In genomic region chr4:60611762-60612496, GRCh38 we compare ENCODE assay signal across 24 cellular contexts.
DNase-seq lines count a peak whose midpoint lies in the region; ATAC-seq, FAIRE-seq and TF ChIP-seq lines count a peak whose summit lies in the region.
"Had no signal": no experiment of that assay in that cellular context is flagged by ENCODE, and none has a peak within 500 bp of the region (broad histone marks: within the 10 kb centered on the region; RNA-seq: fewer than 3 reads in every experiment).

No MANE protein-coding gene starts in this region.

- H3K9me1 ChIP-seq in keratinocyte (ENCODE audit: control insufficient read depth, extremely low read depth, insufficient read depth, low read length): no peaks in the 10 kb centered on the region

- no peak overlapping the region for H3K4me3 ChIP-seq in astrocyte of the spinal cord (ENCODE audit: low read depth, low read length)
- H3K4me3 ChIP-seq in keratinocyte (ENCODE audit: control insufficient read depth in 2 of 3, extremely low read depth in 1 of 3, insufficient read depth in 2 of 3, low read depth in 1 of 3, low read length in 3 of 3): peak overlapping the region in 2 of 3 experiments; percentile 20 to 36
- H3K4me3 ChIP-seq in small intestine (ENCODE audit: low read depth in 1 of 2, low read length in 2 of 2): no peak overlapping the region
- H3K4me3 ChIP-seq: BLaER1, HAP-1, SK-N-MC had no signal

- WGBS in small intestine, 3 donors: 72 to 84% (median 82%) methylated on average over 9 of the region's 9 CpGs

- no peak for TF ChIP-seq CTCF in astrocyte of the spinal cord (IDR thresholded peaks at IDR 0.05; ENCODE audit: low read depth, low read length)
- no peak for TF ChIP-seq CTCF in keratinocyte (optimal IDR thresholded peaks at IDR 0.05 in 1 of 3, IDR thresholded peaks at IDR 0.05 in 1 of 3, conservative IDR thresholded peaks at IDR 0.05 in 1 of 3; ENCODE audit: extremely low read depth in 1 of 3, insufficient read depth in 2 of 3, low read length in 3 of 3)

- H3K36me3 ChIP-seq in keratinocyte (ENCODE audit: control insufficient read depth in 2 of 2, extremely low read depth in 1 of 2, insufficient read depth in 2 of 2, low read length in 2 of 2): no peaks in the 10 kb centered on the region
- no peaks in the 10 kb centered on the region for H3K36me3 ChIP-seq in small intestine (ENCODE audit: control insufficient read depth in 2 of 2, insufficient read depth in 2 of 2, low read length in 2 of 2)
- H3K36me3 ChIP-seq: BLaER1, HAP-1 had no signal

- FAIRE-seq in keratinocyte (lab: Jason Lieb, UNC): peak; percentile 95
- no peak for FAIRE-seq in small intestine (lab: Jason Lieb, UNC)
- FAIRE-seq: endothelial cell of umbilical vein, GM12892 had no signal

- in situ Hi-C loops in astrocyte of the spinal cord (cut with HindIII; ENCODE audit: low sequenced_read_pairs): no loop called here

- peak overlapping the region; percentile 68 for H3K4me2 ChIP-seq in keratinocyte (ENCODE audit: control insufficient read depth, extremely low read depth, insufficient read depth, low read depth, low read length)
- H3K4me2 ChIP-seq: BLaER1 had no signal

- no peaks in the 10 kb centered on the region for H3K9me3 ChIP-seq in keratinocyte (ENCODE audit: control insufficient read depth, low read depth, low read length)
- H3K9me3 ChIP-seq in small intestine (ENCODE audit: control insufficient read depth, low read depth): peaks cover 1% of the 10 kb centered on the region
- H3K9me3 ChIP-seq: BLaER1, HAP-1 had no signal

- H3K4me1 ChIP-seq in keratinocyte (ENCODE audit: control insufficient read depth, extremely low read depth, insufficient read depth, low read length) (peaks cover 13% of the 10 kb centered on the region), small intestine (ENCODE audit: control insufficient read depth in 2 of 2, insufficient read depth in 1 of 2, low read depth in 1 of 2, low read length in 1 of 2) (no peaks in the 10 kb centered on the region)
- H3K4me1 ChIP-seq: BLaER1 had no signal

- peak overlapping the region; percentile 46 for H3K9ac ChIP-seq in keratinocyte (ENCODE audit: control insufficient read depth, extremely low read depth, insufficient read depth, low read length)
- H3K9ac ChIP-seq: BLaER1 had no signal

- H3K27ac ChIP-seq in keratinocyte (ENCODE audit: control insufficient read depth, insufficient read depth, low read length): peak overlapping the region; percentile 84
- H3K27ac ChIP-seq in small intestine (ENCODE audit: low read depth in 1 of 2, low read length in 1 of 2): no peak overlapping the region
- H3K27ac ChIP-seq: BLaER1, SK-N-MC had no signal

- no peaks in the 10 kb centered on the region for H3K79me2 ChIP-seq in keratinocyte (ENCODE audit: control insufficient read depth, insufficient read depth, low read length)

- DNase-seq in EL (peak; percentile 55), M059J (ENCODE audit: low read depth) (peak; percentile 1), astrocyte of the spinal cord (ENCODE audit: low read depth, low spot score) (peak; percentile 8), keratinocyte (ENCODE audit: low read depth, low spot score) (peak; percentile 69), SHP77 treated with DMSO at 0.1 percent for 48 hours (lab: John Stamatoyannopoulos, UW) (no peak), small intestine (no peak), glomerular visceral epithelial cell (ENCODE audit: extremely low spot score) (no peak)
- DNase-seq: activated CD4-positive, alpha-beta T cell treated with anti-CD3 and anti-CD28 coated beads for 4 hours; activated naive CD4-positive, alpha-beta T cell treated with anti-CD3 and anti-CD28 coated beads, Interleukin-2, amount 10 ng/mL, durations not matched to agents 7 days and 5 days; activated T-cell treated with anti-CD3 and anti-CD28 coated beads, Interleukin-2, amount 50 U/mL, for 72 hours; amygdala; DMS79 treated with DMSO at 0.1 percent for 48 hours; MM.1S; NCI-H1417 treated with DMSO at 0.1 percent for 48 hours; NCI-H510A; retina; stimulated activated CD4-positive, alpha-beta T cell treated with anti-CD3 and anti-CD28 coated beads, Interleukin-4, amount 100 ng/mL, for 4 hours; stimulated activated naive CD4-positive, alpha-beta T cell had no signal

- ATAC-seq in GM19397 (IDR thresholded peaks at IDR 0.05; ENCODE audit: unreplicated experiment): no peak
- ATAC-seq: activated T-cell treated with anti-CD3 and anti-CD28 coated beads, Interleukin-2, amount 50 U/mL, for 72 hours had no signal

- H3K27me3 ChIP-seq in keratinocyte (ENCODE audit: control insufficient read depth, extremely low read depth, insufficient read depth, low read length): no peaks in the 10 kb centered on the region
- no peaks in the 10 kb centered on the region for H3K27me3 ChIP-seq in small intestine (ENCODE audit: control insufficient read depth in 2 of 2, insufficient read depth in 2 of 2, low read length in 2 of 2)
- H3K27me3 ChIP-seq: BLaER1 had no signal

- dilution Hi-C loops in keratinocyte (cut with MboI; ENCODE audit: extremely low pct_ligation_motif_present, low sequenced_read_pairs): no loop called here

- no peaks in the 10 kb centered on the region for H4K20me1 ChIP-seq in keratinocyte (ENCODE audit: control insufficient read depth, extremely low read depth, insufficient read depth, low read length)
- H4K20me1 ChIP-seq: BLaER1 had no signal

- peak overlapping the region; percentile 45 for H2AFZ ChIP-seq in keratinocyte (ENCODE audit: control insufficient read depth, low read length)

Comparison
In these comparisons a context has a peak if more than half of its experiments do, and no peak if none do; other contexts are left out.
1. DNase-seq: peak in EL (single experiment), M059J (single experiment), astrocyte of the spinal cord (single experiment) and keratinocyte (single experiment); none in SHP77 treated with DMSO at 0.1 percent for 48 hours (single experiment), small intestine (single experiment) and glomerular visceral epithelial cell (single experiment).
2. H3K4me3 ChIP-seq: peak in keratinocyte (2 of 3); none in astrocyte of the spinal cord (single experiment) and small intestine (0 of 2).